ENCODE assay signal across 1 cellular context in genomic region chr12:6435941-6436715, GRCh38.
TF ChIP-seq lines count a peak whose summit lies in the region.

No MANE protein-coding gene starts in this region.

TF ChIP-seq in WTC11, 78 proteins besides CTCF, POLR2A, EP300 and RAD21 (continued from another document):
- no peak for TF ChIP-seq AR (CRISPR knock-in tag; IDR thresholded peaks at IDR 0.05)
- no peak for TF ChIP-seq ZBTB21 (CRISPR knock-in tag; IDR thresholded peaks at IDR 0.05; ENCODE audit: borderline replicate concordance)
- no peak for TF ChIP-seq SMAD4 (CRISPR knock-in tag; IDR thresholded peaks at IDR 0.05)
- TF ChIP-seq MXD4 (CRISPR knock-in tag; IDR thresholded peaks at IDR 0.05; ENCODE audit: borderline replicate concordance): no peak
